Comparison of ENCODE assay signal across 7 cellular contexts in the genomic region with DNA sequence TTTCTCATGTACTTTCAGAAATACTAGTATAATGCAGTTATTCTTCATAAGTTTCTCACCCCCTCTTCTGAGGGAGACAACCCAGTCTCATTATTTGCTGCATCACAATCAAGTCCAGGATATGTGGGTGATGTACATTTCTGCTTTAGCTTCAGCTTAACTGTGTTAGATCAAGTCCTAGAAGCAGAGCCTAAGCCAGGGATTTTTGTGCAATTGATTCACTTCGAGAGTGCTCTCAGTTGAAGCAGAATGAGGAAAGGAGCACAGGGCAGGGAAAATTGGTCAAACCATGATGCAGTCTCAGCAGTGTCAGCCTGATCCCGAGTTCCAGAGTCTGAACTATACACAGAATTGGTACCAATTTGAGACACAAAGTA. TPM values are rescaled to one million over a fixed set of nuclear protein-coding genes. Genes with fewer than 3 reads are reported as not detected.
DNase-seq lines count a peak whose midpoint lies in the region; ATAC-seq and TF ChIP-seq lines count a peak whose summit lies in the region.

No MANE protein-coding gene starts in this region.

- peaks cover 7% of the 10 kb centered on the region for H3K36me3 Mint-ChIP-seq in activated naive CD8-positive, alpha-beta T cell
- H3K36me3 Mint-ChIP-seq in naive thymus-derived CD4-positive, alpha-beta T cell, result peaks cover 0 to 15% (median 10%) of the 10 kb centered on the region in 5 donors

- CTCF ChIA-PET in naive thymus-derived CD4-positive, alpha-beta T cell (lab: Charles Lee), result no interaction called here

- H3K27me3 ChIP-seq in HUES64 (ENCODE audit: insufficient read depth, low read length), result no peaks in the 10 kb centered on the region
- no peaks in the 10 kb centered on the region for H3K27me3 ChIP-seq in naive thymus-derived CD4-positive, alpha-beta T cell (ENCODE audit: control insufficient read depth in 2 of 2, insufficient read depth in 2 of 2, low read length in 2 of 2)

- peak; percentile 33 for ATAC-seq in naive thymus-derived CD4-positive, alpha-beta T cell
- ATAC-seq in HG03039 (IDR thresholded peaks at IDR 0.05; ENCODE audit: unreplicated experiment) (no peak), HG02610 (IDR thresholded peaks at IDR 0.05; ENCODE audit: unreplicated experiment) (no peak)

- H3K4me3 Mint-ChIP-seq in activated naive CD8-positive, alpha-beta T cell, result no peak overlapping the region
- no peak overlapping the region for H3K4me3 Mint-ChIP-seq in naive thymus-derived CD4-positive, alpha-beta T cell

- DNase-seq in Daoy (ENCODE audit: low read depth), result peak; percentile 14
- DNase-seq in naive thymus-derived CD4-positive, alpha-beta T cell, result no peak
- no peak for DNase-seq in lower leg skin (ENCODE audit: low spot score in 2 of 2)

- H3K27ac ChIP-seq in HUES64 (ENCODE audit: low read depth, low read length), result 0 out of 2 replicates have a peak overlapping the region, but pooled peaks have one; percentile 20
- no peak overlapping the region for H3K27ac ChIP-seq in naive thymus-derived CD4-positive, alpha-beta T cell (ENCODE audit: low read depth, low read length)

- H3K27ac Mint-ChIP-seq in activated naive CD8-positive, alpha-beta T cell, result peak overlapping the region; percentile 73
- peak overlapping the region; percentile 13 to 84 (median 36) for H3K27ac Mint-ChIP-seq in naive thymus-derived CD4-positive, alpha-beta T cell

- TF ChIP-seq POLR2A in lower leg skin (IDR thresholded peaks at IDR 0.05), result no peak

- 84% methylated on average over 2 of the region's 2 CpGs for WGBS in HUES64
- 58 to 73% methylated on average over 2 of the region's 2 CpGs for WGBS in lower leg skin, 2 donors

- H3K4me1 ChIP-seq in HUES64 (ENCODE audit: insufficient read depth, low read length), result no peaks in the 10 kb centered on the region
- H3K4me1 ChIP-seq in naive thymus-derived CD4-positive, alpha-beta T cell (ENCODE audit: control insufficient read depth in 2 of 2, insufficient read depth in 2 of 2, low read length in 2 of 2), result no peaks in the 10 kb centered on the region

- POLR2A ChIA-PET in naive thymus-derived CD4-positive, alpha-beta T cell (lab: Charles Lee), result interaction anchor here (0.8 to 3.8 kb wide), 2 partner anchors 15 to 19 kb away, joined by 3 to 26 read pairs; a partner anchor contains a TSS

- H3K4me1 Mint-ChIP-seq in activated naive CD8-positive, alpha-beta T cell (ENCODE audit: low read depth), result peaks cover 19% of the 10 kb centered on the region
- peaks cover 1 to 16% (median 14%) of the 10 kb centered on the region in 7 donors for H3K4me1 Mint-ChIP-seq in naive thymus-derived CD4-positive, alpha-beta T cell

- peaks cover 40% of the 10 kb centered on the region for H3K36me3 ChIP-seq in HUES64 (ENCODE audit: insufficient read depth, low read length)
- peaks cover 6 to 28% (median 24%) of the 10 kb centered on the region in 3 experiments for H3K36me3 ChIP-seq in naive thymus-derived CD4-positive, alpha-beta T cell (ENCODE audit: control insufficient read depth in 2 of 3, insufficient read depth in 3 of 3, low read length in 3 of 3)

- no peaks in the 10 kb centered on the region for H3K9me3 ChIP-seq in HUES64 (ENCODE audit: insufficient read depth, low read depth, low read length)
- H3K9me3 ChIP-seq in naive thymus-derived CD4-positive, alpha-beta T cell (ENCODE audit: control insufficient read depth in 2 of 3, low read length in 3 of 3), result no peaks in the 10 kb centered on the region

- H3K27me3 Mint-ChIP-seq in activated naive CD8-positive, alpha-beta T cell, result no peaks in the 10 kb centered on the region
- no peaks in the 10 kb centered on the region for H3K27me3 Mint-ChIP-seq in naive thymus-derived CD4-positive, alpha-beta T cell

- H3K9me3 Mint-ChIP-seq in activated naive CD8-positive, alpha-beta T cell (ENCODE audit: low read depth), result no peaks in the 10 kb centered on the region
- peaks cover 0 to 1% (median 0%) of the 10 kb centered on the region in 11 donors for H3K9me3 Mint-ChIP-seq in naive thymus-derived CD4-positive, alpha-beta T cell

- no peak for TF ChIP-seq CTCF in lower leg skin (IDR thresholded peaks at IDR 0.05)

- H3K4me3 ChIP-seq in HUES64 (ENCODE audit: low read length), result no peak overlapping the region
- H3K4me3 ChIP-seq in naive thymus-derived CD4-positive, alpha-beta T cell (ENCODE audit: low read length), result no peak overlapping the region
- no peak overlapping the region for H3K4me3 ChIP-seq in lower leg skin (ENCODE audit: low read depth, poor library complexity, severe bottlenecking)

- no peak overlapping the region for H3K9ac ChIP-seq in HUES64 (ENCODE audit: low read depth, low read length)

- intact Hi-C loops in naive thymus-derived CD4-positive, alpha-beta T cell (cut with micrococcal nuclease), result loop anchor here (1.0 to 2.0 kb wide), 2 partner anchors 8 to 14 kb away; no protein-coding TSS in a partner anchor
- intact Hi-C loops in lower leg skin (cut with DNase I; ENCODE audit: low total_unique reads), result no loop called here

RNA-seq across cellular contexts. Expression of a gene that starts 15.1 kb away (rescaled TPM):
- 597 and 602 TPM in 2 replicates for total RNA-seq in Daoy (2014; rRNA removed; shearing (Covaris generic))
- 747 TPM for polyA plus RNA-seq in HUES64 (2013, experiment 1 of 2)
- polyA plus RNA-seq in HUES64 (2013, experiment 2 of 2), result 693 TPM
- total RNA-seq in naive thymus-derived CD4-positive, alpha-beta T cell, result 100 to 1,000 TPM; 537 to 766 (median 589) TPM
- 100 to 1,000 TPM; 918 to 958 TPM for polyA plus RNA-seq in naive thymus-derived CD4-positive, alpha-beta T cell
- total RNA-seq in lower leg skin, result 100 to 1,000 TPM; 398 to 493 (median 413) TPM

RNA-seq across cellular contexts. Expression of a gene that starts 15.6 kb away (rescaled TPM):
- total RNA-seq in Daoy (2014; rRNA removed; shearing (Covaris generic)), result 8.8 and 9.6 TPM in 2 replicates
- polyA plus RNA-seq in HUES64 (2013, experiment 1 of 2), result 29.8 TPM
- 31.2 TPM for polyA plus RNA-seq in HUES64 (2013, experiment 2 of 2)
- 10 to 100 TPM in 1 of 5 experiments, 1 to 10 TPM in 4; 1.6 to 24.8 (median 5.2) TPM for total RNA-seq in naive thymus-derived CD4-positive, alpha-beta T cell
- 1 to 10 TPM; 5.8 to 6.7 TPM for polyA plus RNA-seq in naive thymus-derived CD4-positive, alpha-beta T cell
- total RNA-seq in lower leg skin, result 1 to 10 TPM; 3.5 to 5.5 (median 3.9) TPM

RNA-seq across cellular contexts. Expression of a gene that starts 43.7 kb away (rescaled TPM):
- total RNA-seq in Daoy (2014; rRNA removed; shearing (Covaris generic)), result 2.2 and 2.7 TPM in 2 replicates
- 1.5 TPM for polyA plus RNA-seq in HUES64 (2013, experiment 1 of 2)
- polyA plus RNA-seq in HUES64 (2013, experiment 2 of 2), result 2.3 TPM
- total RNA-seq in naive thymus-derived CD4-positive, alpha-beta T cell, result 1 to 10 TPM; 3.5 to 6.7 (median 5.3) TPM
- 1 to 10 TPM; 1.3 to 2.0 TPM for polyA plus RNA-seq in naive thymus-derived CD4-positive, alpha-beta T cell
- total RNA-seq in lower leg skin, result 1 to 10 TPM; 3.4 to 6.3 (median 5.4) TPM
